ENCODE assay signal across 8 cellular contexts in genomic region chr10:74151057-74151878, GRCh38. TPM values are rescaled to one million over a fixed set of nuclear protein-coding genes. Genes with fewer than 3 reads are reported as not detected.
DNase-seq lines count a peak whose midpoint lies in the region; ATAC-seq and TF ChIP-seq lines count a peak whose summit lies in the region.

TSS of gene ADK (plus strand) at chr10:74151221. CDS start at chr10:74151279, 58 bp downstream.

- H3K79me1 ChIP-seq in trophoblast cell (ENCODE audit: low read length), result peaks cover 9% of the 10 kb centered on the region

- intact Hi-C loops in Right ventricle myocardium superior (cut with DNase I), result no loop called here

- POLR2A ChIA-PET in GM10248 (lab: Yijun Ruan, JAX) (interaction anchor here (0.5 to 1.4 kb wide), 3 partner anchors 16 to 29 kb away, joined by 3 to 7 read pairs (median 4); no protein-coding TSS in a partner anchor), HEK293 (lab: Yijun Ruan, JAX) (interaction anchor here (0.8 to 1.8 kb wide), 14 partner anchors 8 to 1083 kb away, joined by 3 to 22 read pairs (median 3); partner anchors contain the start of gene SAMD8)

- TF ChIP-seq CTCF in GM10248 (IDR thresholded peaks at IDR 0.05; ENCODE audit: control extremely low read depth, extremely low read depth, low read depth, missing control alignments), result peak; percentile 38
- TF ChIP-seq CTCF in HEK293 (tag by site-specific recombination; IDR thresholded peaks at IDR 0.05), result peak; percentile 98
- peak in 5 of 6 experiments; percentile 42 to 65 (median 47) for TF ChIP-seq CTCF in upper lobe of left lung (IDR thresholded peaks at IDR 0.05)

- H3K27ac ChIP-seq in HEK293 (ENCODE audit: extremely low read depth, low read depth, low read length) (peak within 1 kb of the TSS; percentile 91), trophoblast cell (ENCODE audit: low read depth, low read length) (peak within 1 kb of the TSS; percentile 60), upper lobe of left lung (peak within 1 kb of the TSS; percentile 89 to 91 (median 90))

- H3K36me3 ChIP-seq in HEK293 (ENCODE audit: control insufficient read depth in 2 of 2, insufficient read depth in 1 of 2, low read length in 2 of 2) (peaks cover 9 to 12% of the 10 kb centered on the region in 2 experiments), trophoblast cell (ENCODE audit: control insufficient read depth in 1 of 2, insufficient read depth in 2 of 2, low read length in 2 of 2) (peaks cover 2 to 5% of the 10 kb centered on the region in 2 experiments), upper lobe of left lung (no peaks in the 10 kb centered on the region)

- DNase-seq in GM10248 (ENCODE audit: extremely low spot score), result peak; percentile 99
- peak; percentile 97 for DNase-seq in MV-4-11 (lab: John Stamatoyannopoulos, UW)
- peak; percentile 41 to 90 for DNase-seq in SW 1271 (lab: John Stamatoyannopoulos, UW)
- DNase-seq in activated naive CD8-positive, alpha-beta T cell treated with anti-CD3 and anti-CD28 coated beads, Interleukin-2, amount 50 U/mL, for 16 hours (ENCODE audit: low read depth, low spot score), result peak; percentile 100
- DNase-seq in Right ventricle myocardium superior, result peak; percentile 100
- peak; percentile 97 to 99 for DNase-seq in trophoblast cell
- DNase-seq in upper lobe of left lung, result peak; percentile 94 to 100

- H2AFZ ChIP-seq in trophoblast cell (ENCODE audit: insufficient read depth, low read length, poor library complexity), result peak within 1 kb of the TSS; percentile 46

- peak within 1 kb of the TSS; percentile 57 for H4K8ac ChIP-seq in trophoblast cell (ENCODE audit: low read depth, low read length)

- H3K4me3 ChIP-seq in HEK293 (ENCODE audit: low read depth, low read length) (peak within 1 kb of the TSS; percentile 88), trophoblast cell (ENCODE audit: low read depth, low read length) (peak within 1 kb of the TSS; percentile 97), upper lobe of left lung (peak within 1 kb of the TSS; percentile 62 to 93 (median 78))

- no CpG with 5 or more reads among the region's 55 CpGs for WGBS in trophoblast cell (ENCODE audit: extremely low coverage, insufficient coverage, insufficient read length)
- 0% methylated on average over 29 to 38 of the region's 55 CpGs for WGBS in upper lobe of left lung, 2 donors

- H4K91ac ChIP-seq in trophoblast cell (ENCODE audit: low read depth, low read length), result peak within 1 kb of the TSS; percentile 16

- peak within 1 kb of the TSS; percentile 70 for H4K12ac ChIP-seq in trophoblast cell (ENCODE audit: low read depth, low read length)

- H3K79me2 ChIP-seq in trophoblast cell (ENCODE audit: control insufficient read depth, insufficient read depth, low read length, poor library complexity), result peaks cover 11% of the 10 kb centered on the region

- peak in 2 of 4 donors; percentile 61 to 68 for TF ChIP-seq POLR2A in upper lobe of left lung (IDR thresholded peaks at IDR 0.05)

- H3K23ac ChIP-seq in trophoblast cell (ENCODE audit: low read length), result no peak within 1 kb of the TSS

- peak within 1 kb of the TSS; percentile 81 for H3K14ac ChIP-seq in trophoblast cell (ENCODE audit: low read length)

- H3K4me2 ChIP-seq in trophoblast cell (ENCODE audit: low read length), result peak within 1 kb of the TSS; percentile 95

- H3K9ac ChIP-seq in trophoblast cell (ENCODE audit: low read length), result peak within 1 kb of the TSS; percentile 86

- H2AK5ac ChIP-seq in trophoblast cell (ENCODE audit: low read length), result peak within 1 kb of the TSS; percentile 62

- H3K9me3 ChIP-seq in HEK293 (ENCODE audit: control insufficient read depth, insufficient read depth, low read depth, low read length) (no peaks in the 10 kb centered on the region), trophoblast cell (ENCODE audit: insufficient read depth, low read depth, low read length) (no peaks in the 10 kb centered on the region), upper lobe of left lung (no peaks in the 10 kb centered on the region)

- peak within 1 kb of the TSS; percentile 19 for H2BK5ac ChIP-seq in trophoblast cell (ENCODE audit: low read depth, low read length, poor library complexity)

- no peak within 1 kb of the TSS for H2BK12ac ChIP-seq in trophoblast cell (ENCODE audit: low read length)

- peak within 1 kb of the TSS; percentile 54 for H3K18ac ChIP-seq in trophoblast cell (ENCODE audit: low read length)

- ATAC-seq in Right ventricle myocardium superior (ENCODE audit: poor library complexity) (peak; percentile 96), upper lobe of left lung (ENCODE audit: low FRiP score in 2 of 2) (peak; percentile 100)

- H3K27me3 ChIP-seq in trophoblast cell (ENCODE audit: insufficient read depth, low read length) (no peaks in the 10 kb centered on the region), upper lobe of left lung (no peaks in the 10 kb centered on the region)

- H3K4me1 ChIP-seq in HEK293 (ENCODE audit: control insufficient read depth, insufficient read depth, low read length), result peaks cover 10% of the 10 kb centered on the region
- H3K4me1 ChIP-seq in trophoblast cell (ENCODE audit: control insufficient read depth in 1 of 2, insufficient read depth in 2 of 2, low read length in 2 of 2), result no peaks in the 10 kb centered on the region
- H3K4me1 ChIP-seq in upper lobe of left lung, result peaks cover 26 to 48% (median 27%) of the 10 kb centered on the region in 4 donors

- H2BK120ac ChIP-seq in trophoblast cell (ENCODE audit: insufficient read depth, low read length, poor library complexity), result peak within 1 kb of the TSS; percentile 24

- H3K4ac ChIP-seq in trophoblast cell (ENCODE audit: low read depth, low read length), result peak within 1 kb of the TSS; percentile 87

- CTCF ChIA-PET in GM10248 (lab: Yijun Ruan, JAX), result interaction anchor here (0.6 to 2.7 kb wide), 8 partner anchors 11 to 84 kb away, joined by 3 to 11 read pairs (median 4); no protein-coding TSS in a partner anchor
- CTCF ChIA-PET in HEK293 (lab: Yijun Ruan, JAX), result interaction anchor here (0.9 to 1.2 kb wide), 3 partner anchors 10 to 62 kb away, joined by 3 to 6 read pairs (median 4); no protein-coding TSS in a partner anchor

- no peak for TF ChIP-seq EP300 in upper lobe of left lung (IDR thresholded peaks at IDR 0.05)

TF ChIP-seq in HEK293, 187 proteins besides CTCF, POLR2A, EP300 and RAD21 (continues in another document):
- TF ChIP-seq ZXDB (tag by site-specific recombination; IDR thresholded peaks at IDR 0.05) (peak; percentile 51), GLIS2 (tag by site-specific recombination; IDR thresholded peaks at IDR 0.05) (peak; percentile 100), YY1 (tag by site-specific recombination; IDR thresholded peaks at IDR 0.05) (peak; percentile 51; the same call in 1 of the 2 replicates), HIC1 (tag by site-specific recombination; IDR thresholded peaks at IDR 0.05) (peak; percentile 99), ZNF335 (tag by site-specific recombination; conservative IDR thresholded peaks at IDR 0.05) (peak; percentile 33), ZNF843 (tag by site-specific recombination; IDR thresholded peaks at IDR 0.05) (0 out of 2 replicates have a peak, but pooled peaks have one; percentile 15), ZSCAN30 (tag by site-specific recombination; IDR thresholded peaks at IDR 0.05) (0 out of 2 replicates have a peak, but pooled peaks have one; percentile 48), ZNF18 (tag by site-specific recombination; IDR thresholded peaks at IDR 0.05) (no peak)

RNA-seq across cellular contexts. Expression of gene ADK, which starts in this region (rescaled TPM):
- total RNA-seq in Right ventricle myocardium superior, result 40.6 TPM
- polyA plus RNA-seq in trophoblast cell (2013), result 28.0 and 29.7 TPM in 2 replicates
- 100 to 1,000 TPM in 1 of 6 donors, 10 to 100 TPM in 5; 27.9 to 123 (median 48.1) TPM for total RNA-seq in upper lobe of left lung

Comparison
In these comparisons a context has a peak if more than half of its experiments do, and no peak if none do; other contexts are left out.
1. Peak in every context shown above with its lines: DNase-seq, ATAC-seq, H3K4me3 ChIP-seq and H3K27ac ChIP-seq.
2. CTCF ChIP-seq: peak in every context shown above with its lines; median percentile 98 in HEK293; 47 in upper lobe of left lung; 38 in GM10248.